ENCODE assay signal across 1 cellular context in genomic region chr5:8457187-8458037, GRCh38.
A peak's percentile ranks its signal among the peaks of the same experiment; 100 is the strongest.
TF ChIP-seq lines count a peak whose summit lies in the region.

No MANE protein-coding gene starts in this region.

TF ChIP-seq in K562, 482 proteins besides CTCF, POLR2A, EP300 and RAD21 (continued from another document and continues in another):
- TF ChIP-seq JUN (IDR thresholded peaks at IDR 0.05; ENCODE audit: borderline replicate concordance, low read depth, low read length) (peak; percentile 74; the same call in 1 of the 2 replicates), JUN (CRISPR knock-in tag; IDR thresholded peaks at IDR 0.05; ENCODE audit: borderline replicate concordance) (peak; percentile 81; the same call in 1 of the 2 replicates), NFXL1 (CRISPR knock-in tag; IDR thresholded peaks at IDR 0.05) (no peak), SOX6 (IDR thresholded peaks at IDR 0.05) (no peak), HDGF (IDR thresholded peaks at IDR 0.05) (no peak), SRF (CRISPR knock-in tag; IDR thresholded peaks at IDR 0.05) (0 out of 4 replicates have a peak, but pooled peaks of 1 of the 2 experiments have one; percentile 56), PTTG1 (tag; IDR thresholded peaks at IDR 0.05; ENCODE audit: low read depth) (no peak; the same call in 1 of the 2 replicates), HMG20A (CRISPR knock-in tag; conservative IDR thresholded peaks at IDR 0.05) (no peak), ZNF354B (CRISPR knock-in tag; IDR thresholded peaks at IDR 0.05) (no peak), MAFG (tag; conservative IDR thresholded peaks at IDR 0.05) (peak; percentile 99), SREBF2 (CRISPR knock-in tag; IDR thresholded peaks at IDR 0.05) (peak; percentile 82; the same call in 1 of the 2 replicates), ZC3H11A (IDR thresholded peaks at IDR 0.05; ENCODE audit: low read depth, low read length) (no peak), ZKSCAN8 (CRISPR knock-in tag; IDR thresholded peaks at IDR 0.05) (no peak), GABPB2 (CRISPR knock-in tag; conservative IDR thresholded peaks at IDR 0.05) (no peak), ASH1L (IDR thresholded peaks at IDR 0.05; ENCODE audit: borderline replicate concordance, low read depth, partially characterized antibody) (peak; percentile 63), BCL6 (CRISPR knock-in tag; IDR thresholded peaks at IDR 0.05) (no peak), NRF1 (conservative IDR thresholded peaks at IDR 0.05 in 1 of 2, IDR thresholded peaks at IDR 0.05 in 1 of 2) (peak; percentile 99), ZBTB40 (IDR thresholded peaks at IDR 0.05) (peak; percentile 67; the same call in 1 of the 2 replicates), ZBTB40 (CRISPR knock-in tag; IDR thresholded peaks at IDR 0.05) (no peak)
- TF ChIP-seq, protein P1, sequence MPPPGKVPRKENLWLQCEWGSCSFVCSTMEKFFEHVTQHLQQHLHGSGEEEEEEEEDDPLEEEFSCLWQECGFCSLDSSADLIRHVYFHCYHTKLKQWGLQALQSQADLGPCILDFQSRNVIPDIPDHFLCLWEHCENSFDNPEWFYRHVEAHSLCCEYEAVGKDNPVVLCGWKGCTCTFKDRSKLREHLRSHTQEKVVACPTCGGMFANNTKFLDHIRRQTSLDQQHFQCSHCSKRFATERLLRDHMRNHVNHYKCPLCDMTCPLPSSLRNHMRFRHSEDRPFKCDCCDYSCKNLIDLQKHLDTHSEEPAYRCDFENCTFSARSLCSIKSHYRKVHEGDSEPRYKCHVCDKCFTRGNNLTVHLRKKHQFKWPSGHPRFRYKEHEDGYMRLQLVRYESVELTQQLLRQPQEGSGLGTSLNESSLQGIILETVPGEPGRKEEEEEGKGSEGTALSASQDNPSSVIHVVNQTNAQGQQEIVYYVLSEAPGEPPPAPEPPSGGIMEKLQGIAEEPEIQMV (tag; conservative IDR thresholded peaks at IDR 0.05; ENCODE audit: low read depth), result no peak
- TF ChIP-seq, protein P2, sequence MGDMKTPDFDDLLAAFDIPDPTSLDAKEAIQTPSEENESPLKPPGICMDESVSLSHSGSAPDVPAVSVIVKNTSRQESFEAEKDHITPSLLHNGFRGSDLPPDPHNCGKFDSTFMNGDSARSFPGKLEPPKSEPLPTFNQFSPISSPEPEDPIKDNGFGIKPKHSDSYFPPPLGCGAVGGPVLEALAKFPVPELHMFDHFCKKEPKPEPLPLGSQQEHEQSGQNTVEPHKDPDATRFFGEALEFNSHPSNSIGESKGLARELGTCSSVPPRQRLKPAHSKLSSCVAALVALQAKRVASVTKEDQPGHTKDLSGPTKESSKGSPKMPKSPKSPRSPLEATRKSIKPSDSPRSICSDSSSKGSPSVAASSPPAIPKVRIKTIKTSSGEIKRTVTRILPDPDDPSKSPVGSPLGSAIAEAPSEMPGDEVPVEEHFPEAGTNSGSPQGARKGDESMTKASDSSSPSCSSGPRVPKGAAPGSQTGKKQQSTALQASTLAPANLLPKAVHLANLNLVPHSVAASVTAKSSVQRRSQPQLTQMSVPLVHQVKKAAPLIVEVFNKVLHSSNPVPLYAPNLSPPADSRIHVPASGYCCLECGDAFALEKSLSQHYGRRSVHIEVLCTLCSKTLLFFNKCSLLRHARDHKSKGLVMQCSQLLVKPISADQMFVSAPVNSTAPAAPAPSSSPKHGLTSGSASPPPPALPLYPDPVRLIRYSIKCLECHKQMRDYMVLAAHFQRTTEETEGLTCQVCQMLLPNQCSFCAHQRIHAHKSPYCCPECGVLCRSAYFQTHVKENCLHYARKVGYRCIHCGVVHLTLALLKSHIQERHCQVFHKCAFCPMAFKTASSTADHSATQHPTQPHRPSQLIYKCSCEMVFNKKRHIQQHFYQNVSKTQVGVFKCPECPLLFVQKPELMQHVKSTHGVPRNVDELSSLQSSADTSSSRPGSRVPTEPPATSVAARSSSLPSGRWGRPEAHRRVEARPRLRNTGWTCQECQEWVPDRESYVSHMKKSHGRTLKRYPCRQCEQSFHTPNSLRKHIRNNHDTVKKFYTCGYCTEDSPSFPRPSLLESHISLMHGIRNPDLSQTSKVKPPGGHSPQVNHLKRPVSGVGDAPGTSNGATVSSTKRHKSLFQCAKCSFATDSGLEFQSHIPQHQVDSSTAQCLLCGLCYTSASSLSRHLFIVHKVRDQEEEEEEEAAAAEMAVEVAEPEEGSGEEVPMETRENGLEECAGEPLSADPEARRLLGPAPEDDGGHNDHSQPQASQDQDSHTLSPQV (IDR thresholded peaks at IDR 0.05), result peak; percentile 90
- TF ChIP-seq, protein P3, sequence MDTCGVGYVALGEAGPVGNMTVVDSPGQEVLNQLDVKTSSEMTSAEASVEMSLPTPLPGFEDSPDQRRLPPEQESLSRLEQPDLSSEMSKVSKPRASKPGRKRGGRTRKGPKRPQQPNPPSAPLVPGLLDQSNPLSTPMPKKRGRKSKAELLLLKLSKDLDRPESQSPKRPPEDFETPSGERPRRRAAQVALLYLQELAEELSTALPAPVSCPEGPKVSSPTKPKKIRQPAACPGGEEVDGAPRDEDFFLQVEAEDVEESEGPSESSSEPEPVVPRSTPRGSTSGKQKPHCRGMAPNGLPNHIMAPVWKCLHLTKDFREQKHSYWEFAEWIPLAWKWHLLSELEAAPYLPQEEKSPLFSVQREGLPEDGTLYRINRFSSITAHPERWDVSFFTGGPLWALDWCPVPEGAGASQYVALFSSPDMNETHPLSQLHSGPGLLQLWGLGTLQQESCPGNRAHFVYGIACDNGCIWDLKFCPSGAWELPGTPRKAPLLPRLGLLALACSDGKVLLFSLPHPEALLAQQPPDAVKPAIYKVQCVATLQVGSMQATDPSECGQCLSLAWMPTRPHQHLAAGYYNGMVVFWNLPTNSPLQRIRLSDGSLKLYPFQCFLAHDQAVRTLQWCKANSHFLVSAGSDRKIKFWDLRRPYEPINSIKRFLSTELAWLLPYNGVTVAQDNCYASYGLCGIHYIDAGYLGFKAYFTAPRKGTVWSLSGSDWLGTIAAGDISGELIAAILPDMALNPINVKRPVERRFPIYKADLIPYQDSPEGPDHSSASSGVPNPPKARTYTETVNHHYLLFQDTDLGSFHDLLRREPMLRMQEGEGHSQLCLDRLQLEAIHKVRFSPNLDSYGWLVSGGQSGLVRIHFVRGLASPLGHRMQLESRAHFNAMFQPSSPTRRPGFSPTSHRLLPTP (IDR thresholded peaks at IDR 0.05; ENCODE audit: borderline replicate concordance, extremely low read depth, insufficient read length), result no peak
- TF ChIP-seq, protein P4, sequence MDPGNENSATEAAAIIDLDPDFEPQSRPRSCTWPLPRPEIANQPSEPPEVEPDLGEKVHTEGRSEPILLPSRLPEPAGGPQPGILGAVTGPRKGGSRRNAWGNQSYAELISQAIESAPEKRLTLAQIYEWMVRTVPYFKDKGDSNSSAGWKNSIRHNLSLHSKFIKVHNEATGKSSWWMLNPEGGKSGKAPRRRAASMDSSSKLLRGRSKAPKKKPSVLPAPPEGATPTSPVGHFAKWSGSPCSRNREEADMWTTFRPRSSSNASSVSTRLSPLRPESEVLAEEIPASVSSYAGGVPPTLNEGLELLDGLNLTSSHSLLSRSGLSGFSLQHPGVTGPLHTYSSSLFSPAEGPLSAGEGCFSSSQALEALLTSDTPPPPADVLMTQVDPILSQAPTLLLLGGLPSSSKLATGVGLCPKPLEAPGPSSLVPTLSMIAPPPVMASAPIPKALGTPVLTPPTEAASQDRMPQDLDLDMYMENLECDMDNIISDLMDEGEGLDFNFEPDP (CRISPR knock-in tag; IDR thresholded peaks at IDR 0.05), result no peak
